ENCODE assay signal across 10 cellular contexts in the genomic region with DNA sequence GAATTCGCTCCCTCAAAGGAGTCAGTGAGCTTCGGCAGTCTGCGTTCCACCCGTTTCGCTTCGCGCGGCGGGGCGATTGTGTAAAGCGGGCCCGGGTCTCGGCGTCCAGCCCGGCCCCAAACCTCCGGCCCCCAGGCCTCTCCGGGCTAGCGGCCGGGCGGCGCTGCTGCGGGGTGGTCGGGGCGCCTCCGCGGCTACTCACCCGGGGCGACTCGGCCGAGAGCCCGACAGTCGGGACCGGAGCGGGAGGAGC. TPM values are rescaled to one million over a fixed set of nuclear protein-coding genes. Genes with fewer than 3 reads are reported as not detected.
A peak's percentile ranks its signal among the peaks of the same experiment; 100 is the strongest.
DNase-seq lines count a peak whose midpoint lies in the region; ATAC-seq, FAIRE-seq and TF ChIP-seq lines count a peak whose summit lies in the region.
"Had no signal": no experiment of that assay in that cellular context is flagged by ENCODE, and none has a peak within 500 bp of the region (broad histone marks: within the 10 kb centered on the region; RNA-seq: fewer than 3 reads in every experiment).

No MANE protein-coding gene starts in this region.

- H2AFZ ChIP-seq in astrocyte (ENCODE audit: low read depth, low read length) = peak overlapping the region; percentile 82

- TF ChIP-seq CTCF in astrocyte (IDR thresholded peaks at IDR 0.05; ENCODE audit: insufficient read depth, low read depth, low read length) (no peak), right lobe of liver (IDR thresholded peaks at IDR 0.05) (no peak), thyroid gland (IDR thresholded peaks at IDR 0.05) (no peak)

- 0% methylated on average over 1 of the region's 34 CpGs for WGBS in right lobe of liver (ENCODE audit: insufficient coverage, low coverage, low lambda C conversion rate, missing lambda C conversion rate)
- no CpG with 5 or more reads among the region's 34 CpGs for WGBS in thyroid gland, 2 donors

- POLR2A ChIA-PET in activated CD4-positive, alpha-beta T cell treated with anti-CD3 and anti-CD28 coated beads for 36 hours (lab: Charles Lee) = no interaction called here

- no peaks in the 10 kb centered on the region for H3K79me2 ChIP-seq in astrocyte (ENCODE audit: insufficient read depth, low read length)

- intact Hi-C loops in activated CD4-positive, alpha-beta T cell treated with anti-CD3 and anti-CD28 coated beads for 36 hours (cut with DNase I, micrococcal nuclease) = no loop called here
- intact Hi-C loops in right lobe of liver (cut with DNase I) = no loop called here
- intact Hi-C loops in thyroid gland (cut with DNase I) = no loop called here
- intact Hi-C loops in posterior vena cava (cut with DNase I) = no loop called here

- no peak for DNase-seq in activated CD4-positive, alpha-beta T cell treated with anti-CD3 and anti-CD28 coated beads for 36 hours
- DNase-seq in activated CD4-positive, alpha-beta T cell treated with anti-CD3 and anti-CD28 coated beads, Interleukin-2, amount 50 U/mL, for 48 hours = no peak
- DNase-seq in astrocyte (ENCODE audit: low read depth) (no peak), right lobe of liver (no peak), thyroid gland (no peak), posterior vena cava (ENCODE audit: low spot score) (no peak), KG1 (lab: John Stamatoyannopoulos, UW) (no peak)
- DNase-seq: NCI-H748 treated with DMSO at 0.1 percent for 48 hours had no signal

- ATAC-seq in activated CD4-positive, alpha-beta T cell treated with anti-CD3 and anti-CD28 coated beads for 36 hours = no peak
- ATAC-seq in right lobe of liver (no peak), HG03457 (IDR thresholded peaks at IDR 0.05; ENCODE audit: unreplicated experiment) (no peak)

- no peak overlapping the region for H3K27ac Mint-ChIP-seq in activated CD4-positive, alpha-beta T cell treated with anti-CD3 and anti-CD28 coated beads for 36 hours
- no peak overlapping the region for H3K27ac Mint-ChIP-seq in astrocyte (ENCODE audit: unreplicated experiment)

- FAIRE-seq in astrocyte (lab: Jason Lieb, UNC) = no peak

- H3K9me3 ChIP-seq in astrocyte (ENCODE audit: insufficient read depth, low read depth, low read length) (no peaks in the 10 kb centered on the region), right lobe of liver (no peaks in the 10 kb centered on the region), thyroid gland (no peaks in the 10 kb centered on the region)

- H3K9ac ChIP-seq in astrocyte (ENCODE audit: low read length) = peak overlapping the region; percentile 57

- H3K4me3 Mint-ChIP-seq in activated CD4-positive, alpha-beta T cell treated with anti-CD3 and anti-CD28 coated beads for 36 hours = peak overlapping the region; percentile 38
- H3K4me3 Mint-ChIP-seq in astrocyte (ENCODE audit: unreplicated experiment) = peak overlapping the region; percentile 79

- H3K4me1 Mint-ChIP-seq in activated CD4-positive, alpha-beta T cell treated with anti-CD3 and anti-CD28 coated beads for 36 hours = no peaks in the 10 kb centered on the region
- peaks cover 2% of the 10 kb centered on the region for H3K4me1 Mint-ChIP-seq in astrocyte (ENCODE audit: low read depth, unreplicated experiment)

- H3K27me3 ChIP-seq in astrocyte (ENCODE audit: insufficient read depth, low read length) (peaks cover 24% of the 10 kb centered on the region), right lobe of liver (no peaks in the 10 kb centered on the region), thyroid gland (no peaks in the 10 kb centered on the region)

- CTCF ChIA-PET in activated CD4-positive, alpha-beta T cell treated with anti-CD3 and anti-CD28 coated beads for 36 hours (lab: Charles Lee) = no interaction called here

- H4K20me1 ChIP-seq in astrocyte (ENCODE audit: insufficient read depth, low read length) = no peaks in the 10 kb centered on the region

- H3K4me1 ChIP-seq in astrocyte (ENCODE audit: insufficient read depth, low read length) (peaks cover 8% of the 10 kb centered on the region), right lobe of liver (peaks cover 0 to 31% (median 13%) of the 10 kb centered on the region in 4 donors), thyroid gland (peaks cover 24 to 37% of the 10 kb centered on the region in 2 donors)

- no peaks in the 10 kb centered on the region for H3K36me3 Mint-ChIP-seq in activated CD4-positive, alpha-beta T cell treated with anti-CD3 and anti-CD28 coated beads for 36 hours (ENCODE audit: low read depth)
- H3K36me3 Mint-ChIP-seq in astrocyte (ENCODE audit: low read depth, unreplicated experiment) = no peaks in the 10 kb centered on the region
- H3K36me3 Mint-ChIP-seq: CD8-positive, alpha-beta memory T cell had no signal

- no peaks in the 10 kb centered on the region for H3K36me3 ChIP-seq in astrocyte (ENCODE audit: insufficient read depth, low read length)
- H3K36me3 ChIP-seq in right lobe of liver = no peaks in the 10 kb centered on the region
- H3K36me3 ChIP-seq in thyroid gland = no peaks in the 10 kb centered on the region

- peak overlapping the region; percentile 93 for H3K4me2 ChIP-seq in astrocyte (ENCODE audit: low read length)

- no peaks in the 10 kb centered on the region for H3K9me3 Mint-ChIP-seq in activated CD4-positive, alpha-beta T cell treated with anti-CD3 and anti-CD28 coated beads for 36 hours (ENCODE audit: low read depth)
- H3K9me3 Mint-ChIP-seq in astrocyte (ENCODE audit: unreplicated experiment) = peaks cover 2% of the 10 kb centered on the region
- H3K9me3 Mint-ChIP-seq: CD8-positive, alpha-beta memory T cell had no signal

- peak overlapping the region; percentile 61 for H3K4me3 ChIP-seq in astrocyte (ENCODE audit: insufficient read depth, low read depth, low read length)
- H3K4me3 ChIP-seq in right lobe of liver = peak overlapping the region; percentile 64 to 76 (median 74)
- peak overlapping the region; percentile 24 to 71 (median 59) for H3K4me3 ChIP-seq in thyroid gland (replicated peaks in 1 of 3)

- H3K27me3 Mint-ChIP-seq in activated CD4-positive, alpha-beta T cell treated with anti-CD3 and anti-CD28 coated beads for 36 hours = peaks cover 43% of the 10 kb centered on the region
- peaks cover 31% of the 10 kb centered on the region for H3K27me3 Mint-ChIP-seq in astrocyte (ENCODE audit: low read depth, unreplicated experiment)

- TF ChIP-seq POLR2A in right lobe of liver (IDR thresholded peaks at IDR 0.05) (no peak), thyroid gland (IDR thresholded peaks at IDR 0.05) (no peak)

- H3K27ac ChIP-seq in astrocyte (ENCODE audit: low read depth, low read length) = no peak overlapping the region
- H3K27ac ChIP-seq in right lobe of liver = peak overlapping the region; percentile 97 to 100 (median 99)
- H3K27ac ChIP-seq in thyroid gland = peak overlapping the region; percentile 5 to 80 (median 75)

RNA-seq across cellular contexts. Expression of a gene that starts 0.4 kb away (rescaled TPM):
- under 1 TPM; 0.30 to 0.55 TPM for total RNA-seq in activated CD4-positive, alpha-beta T cell treated with anti-CD3 and anti-CD28 coated beads for 36 hours
- total RNA-seq in astrocyte = 0.22 and 0.48 TPM in 2 replicates
- total RNA-seq in right lobe of liver = 10 to 100 TPM; 25.0 to 49.1 (median 39.4) TPM
- 10 to 100 TPM in 2 of 4 donors, 1 to 10 TPM in 2; 4.7 to 26.9 (median 11.1) TPM for total RNA-seq in thyroid gland
- 1 to 10 TPM; 2.0 to 3.7 TPM for total RNA-seq in posterior vena cava

RNA-seq across cellular contexts. Expression of a gene that starts 0.6 kb away (rescaled TPM):
- total RNA-seq in activated CD4-positive, alpha-beta T cell treated with anti-CD3 and anti-CD28 coated beads for 36 hours = under 1 TPM; 0.33 to 0.69 TPM
- total RNA-seq in astrocyte = 0.16 TPM in 1 of 2 replicates, not detected in the other
- total RNA-seq in right lobe of liver = 10 to 100 TPM; 19.8 to 30.2 (median 27.3) TPM
- total RNA-seq in thyroid gland = 1 to 10 TPM in 2 of 4 donors, under 1 TPM in 2; 0.71 to 2.5 (median 1.6) TPM
- under 1 TPM; 0.33 to 0.46 TPM for total RNA-seq in posterior vena cava

RNA-seq across cellular contexts. Expression of a gene that starts 36.1 kb away (rescaled TPM):
- total RNA-seq in activated CD4-positive, alpha-beta T cell treated with anti-CD3 and anti-CD28 coated beads for 36 hours = 10 to 100 TPM; 26.0 to 28.9 TPM
- 43.6 and 52.1 TPM in 2 replicates for total RNA-seq in astrocyte
- total RNA-seq in right lobe of liver = 10 to 100 TPM in 2 of 6 experiments, 1 to 10 TPM in 4; 6.7 to 12.0 (median 9.6) TPM
- total RNA-seq in thyroid gland = 10 to 100 TPM; 29.0 to 31.7 (median 29.4) TPM
- total RNA-seq in posterior vena cava = 10 to 100 TPM; 20.9 to 22.0 TPM

RNA-seq across cellular contexts. Expression of a gene that starts 45.9 kb away (rescaled TPM):
- 10 to 100 TPM; 31.6 to 45.1 TPM for total RNA-seq in activated CD4-positive, alpha-beta T cell treated with anti-CD3 and anti-CD28 coated beads for 36 hours
- total RNA-seq in astrocyte = 40.3 and 43.7 TPM in 2 replicates
- total RNA-seq in right lobe of liver = 10 to 100 TPM; 23.0 to 34.7 (median 29.3) TPM
- total RNA-seq in thyroid gland = 100 to 1,000 TPM in 3 of 4 donors, 10 to 100 TPM in 1; 79.0 to 132 (median 124) TPM
- 10 to 100 TPM; 45.0 to 46.8 TPM for total RNA-seq in posterior vena cava

Comparison
In these comparisons a context has a peak if more than half of its experiments do, and no peak if none do; other contexts are left out.
1. RNA of a gene that starts 0.6 kb away (total RNA-seq): 19.8 to 30.2 TPM in right lobe of liver; 0.71 to 2.5 TPM in thyroid gland, 0.33 to 0.69 TPM in activated CD4-positive, alpha-beta T cell treated with anti-CD3 and anti-CD28 coated beads for 36 hours, 0.33 to 0.46 TPM in posterior vena cava and 0.16 TPM in astrocyte; every median in the first group is over 4 times any median in the second.
2. Peak in every context shown above with its lines, with median percentiles within 50 percentile points of each other: H3K4me3 ChIP-seq.